In the genomic region with DNA sequence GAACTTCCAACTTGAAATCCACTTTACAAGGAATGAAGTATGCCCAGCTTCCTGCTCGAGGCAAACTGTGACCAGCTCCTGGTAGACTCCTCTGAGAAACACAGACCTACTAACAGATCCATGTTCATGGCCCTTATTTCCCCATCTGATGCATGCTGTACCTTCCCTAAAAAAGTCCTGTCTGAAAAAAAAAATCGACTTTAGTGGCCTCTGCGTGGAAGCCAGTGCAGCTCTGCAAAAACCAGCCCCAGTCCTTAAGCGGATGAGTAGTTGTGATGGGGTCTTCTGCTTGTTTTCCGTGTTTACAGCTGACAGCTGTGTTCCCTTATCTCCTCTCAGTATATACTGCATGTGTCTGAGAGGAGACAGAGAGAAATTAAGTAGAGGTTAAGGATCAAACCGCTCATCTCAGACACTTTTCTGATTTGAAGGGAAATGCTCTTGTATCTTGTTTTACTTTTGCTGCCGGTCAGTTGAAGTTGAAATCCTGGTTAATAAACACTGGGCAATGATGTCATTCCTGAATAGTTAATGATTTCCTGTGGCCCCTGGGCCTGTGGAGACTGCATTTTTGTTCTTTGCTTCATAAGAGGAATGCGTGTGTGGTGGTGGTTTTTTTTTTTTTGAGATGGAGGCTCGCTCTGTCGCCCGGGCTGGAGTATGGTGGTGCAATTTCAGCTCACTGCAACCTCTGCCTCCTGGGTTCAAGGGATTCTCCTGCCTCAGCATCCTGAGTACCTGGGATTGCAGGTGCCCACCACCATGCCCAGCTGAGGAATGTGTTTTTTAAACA, we compare ENCODE assay signal across 11 cellular contexts.
DNase-seq lines count a peak whose midpoint lies in the region; ATAC-seq, FAIRE-seq and TF ChIP-seq lines count a peak whose summit lies in the region.
"Had no signal": no experiment of that assay in that cellular context is flagged by ENCODE, and none has a peak within 500 bp of the region (broad histone marks: within the 10 kb centered on the region; RNA-seq: fewer than 3 reads in every experiment).

No MANE protein-coding gene starts in this region.

- H3K27ac ChIP-seq in GM23248 (peak overlapping the region; percentile 50), astrocyte (ENCODE audit: low read depth, low read length) (peak overlapping the region; percentile 72), small intestine (ENCODE audit: low read depth in 1 of 2, low read length in 1 of 2) (peak overlapping the region in 1 of 2 donors; percentile 19)

- H3K4me3 ChIP-seq in GM23248 (peak overlapping the region; percentile 37), astrocyte (ENCODE audit: insufficient read depth, low read depth, low read length) (peak overlapping the region; percentile 40), small intestine (ENCODE audit: low read depth in 1 of 2, low read length in 2 of 2) (no peak overlapping the region)
- H3K4me3 ChIP-seq: lung had no signal

- H3K9me3 Mint-ChIP-seq in astrocyte (ENCODE audit: unreplicated experiment): peaks cover 1% of the 10 kb centered on the region

- TF ChIP-seq CTCF in astrocyte (IDR thresholded peaks at IDR 0.05; ENCODE audit: insufficient read depth, low read depth, low read length) (no peak), omental fat pad (IDR thresholded peaks at IDR 0.05) (no peak)

- H3K36me3 ChIP-seq in GM23248 (ENCODE audit: low read depth) (no peaks in the 10 kb centered on the region), astrocyte (ENCODE audit: insufficient read depth, low read length) (peaks cover 5% of the 10 kb centered on the region), small intestine (ENCODE audit: control insufficient read depth in 2 of 2, insufficient read depth in 2 of 2, low read length in 2 of 2) (peaks cover 2 to 3% of the 10 kb centered on the region in 2 donors)

- H3K9me2 ChIP-seq in GM23248 (ENCODE audit: insufficient read depth): no peaks in the 10 kb centered on the region

- H4K20me1 ChIP-seq in GM23248 (ENCODE audit: insufficient read depth) (no peaks in the 10 kb centered on the region), astrocyte (ENCODE audit: insufficient read depth, low read length) (peaks cover 40% of the 10 kb centered on the region)

- DNase-seq in GM23248 (peak; percentile 91), astrocyte (ENCODE audit: low read depth) (peak; percentile 95), iPS-NIHi11 (ENCODE audit: low spot score) (peak; percentile 27), small intestine (peak; percentile 17), omental fat pad (ENCODE audit: low spot score) (no peak)
- DNase-seq: NCI-H2029 had no signal

- ATAC-seq in omental fat pad (ENCODE audit: low FRiP score) (no peak), HG03095 (IDR thresholded peaks at IDR 0.05; ENCODE audit: unreplicated experiment) (no peak), HG03565 (IDR thresholded peaks at IDR 0.05; ENCODE audit: unreplicated experiment) (no peak), HG02763 (IDR thresholded peaks at IDR 0.05; ENCODE audit: unreplicated experiment) (no peak)

- peaks cover 19% of the 10 kb centered on the region for H3F3A ChIP-seq in GM23248 (ENCODE audit: insufficient read depth)

- WGBS in GM23248 (ENCODE audit: low coverage in 1 of 2, low lambda C conversion rate in 2 of 2, missing lambda C conversion rate in 2 of 2), 2 experiments: 49 to 63% methylated on average over 11 of the region's 11 CpGs
- WGBS in small intestine, 3 donors: 32 to 42% (median 34%) methylated on average over 11 of the region's 11 CpGs

- H3K79me2 ChIP-seq in GM23248 (ENCODE audit: insufficient read depth) (peaks cover 65% of the 10 kb centered on the region), astrocyte (ENCODE audit: insufficient read depth, low read length) (peaks cover 50% of the 10 kb centered on the region)

- peak overlapping the region; percentile 9; the same call in 1 of the 2 replicates for H3K9ac ChIP-seq in GM23248
- peak overlapping the region; percentile 66 for H3K9ac ChIP-seq in astrocyte (ENCODE audit: low read length)

- H3K27ac Mint-ChIP-seq in astrocyte (ENCODE audit: unreplicated experiment): peak overlapping the region; percentile 96

- H3K27me3 ChIP-seq in GM23248 (replicated peaks; ENCODE audit: insufficient read depth): no peaks in the 10 kb centered on the region
- no peaks in the 10 kb centered on the region for H3K27me3 ChIP-seq in astrocyte (ENCODE audit: insufficient read depth, low read length)
- no peaks in the 10 kb centered on the region for H3K27me3 ChIP-seq in small intestine (ENCODE audit: control insufficient read depth in 2 of 2, insufficient read depth in 2 of 2, low read length in 2 of 2)

- FAIRE-seq in astrocyte (lab: Jason Lieb, UNC) (peak; percentile 54), small intestine (lab: Jason Lieb, UNC) (no peak)
- FAIRE-seq: GM12892 had no signal

- H3K36me3 Mint-ChIP-seq in astrocyte (ENCODE audit: low read depth, unreplicated experiment): peaks cover 6% of the 10 kb centered on the region

- H3K9me3 ChIP-seq in GM23248 (ENCODE audit: low read depth) (no peaks in the 10 kb centered on the region), astrocyte (ENCODE audit: insufficient read depth, low read depth, low read length) (no peaks in the 10 kb centered on the region), small intestine (ENCODE audit: control insufficient read depth, low read depth) (no peaks in the 10 kb centered on the region)

- H3K4me2 ChIP-seq in GM23248 (ENCODE audit: unreplicated experiment): peak overlapping the region; percentile 83
- H3K4me2 ChIP-seq in astrocyte (ENCODE audit: low read length): peak overlapping the region; percentile 79

- H3K4me1 ChIP-seq in GM23248 (ENCODE audit: insufficient read depth): peaks cover 18% of the 10 kb centered on the region
- peaks cover 12% of the 10 kb centered on the region for H3K4me1 ChIP-seq in astrocyte (ENCODE audit: insufficient read depth, low read length)
- H3K4me1 ChIP-seq in small intestine (ENCODE audit: control insufficient read depth in 2 of 2, insufficient read depth in 1 of 2, low read depth in 1 of 2, low read length in 1 of 2): no peaks in the 10 kb centered on the region

- H3K27me3 Mint-ChIP-seq in astrocyte (ENCODE audit: low read depth, unreplicated experiment): no peaks in the 10 kb centered on the region

- H3K4me1 Mint-ChIP-seq in astrocyte (ENCODE audit: low read depth, unreplicated experiment): peaks cover 35% of the 10 kb centered on the region

- in situ Hi-C loops in GM23248 (cut with MboI): no loop called here

- no peak overlapping the region for H2AFZ ChIP-seq in GM23248
- no peak overlapping the region for H2AFZ ChIP-seq in astrocyte (ENCODE audit: low read depth, low read length)

- peak overlapping the region; percentile 62 for H3K4me3 Mint-ChIP-seq in astrocyte (ENCODE audit: unreplicated experiment)

Comparison
In these comparisons a context has a peak if more than half of its experiments do, and no peak if none do; other contexts are left out.
1. H3K4me3 ChIP-seq: peak in GM23248 (single experiment) and astrocyte (single experiment); none in small intestine (0 of 2).